In genomic region chr7:128796325-128796724, GRCh38 we compare ENCODE assay signal across 1 cellular context.
TF ChIP-seq lines count a peak whose summit lies in the region.

No MANE protein-coding gene starts in this region.

TF ChIP-seq in IMR-90, 13 proteins besides CTCF, POLR2A, EP300 and RAD21:
- TF ChIP-seq CEBPB (IDR thresholded peaks at IDR 0.05; ENCODE audit: low read depth, low read length) = peak; percentile 64
- TF ChIP-seq MAFK (IDR thresholded peaks at IDR 0.05; ENCODE audit: low read depth, low read length) = 0 out of 2 replicates have a peak, but pooled peaks have one; percentile 18
- no peak for TF ChIP-seq BHLHE40 (IDR thresholded peaks at IDR 0.05; ENCODE audit: low read depth, low read length)
